8 cellular contexts compared by ENCODE assay signal in genomic region chr4:101346562-101347266, GRCh38. TPM values are rescaled to one million over a fixed set of nuclear protein-coding genes. Genes with fewer than 3 reads are reported as not detected.
DNase-seq lines count a peak whose midpoint lies in the region; ATAC-seq and TF ChIP-seq lines count a peak whose summit lies in the region.

No MANE protein-coding gene starts in this region.

- peak overlapping the region; percentile 24 for H4K12ac ChIP-seq in trophoblast cell (ENCODE audit: low read depth, low read length)

- H3K27me3 ChIP-seq in CD4-positive, CD25-positive, alpha-beta regulatory T cell (ENCODE audit: control insufficient read depth, insufficient read depth, low read length) = peaks cover 22% of the 10 kb centered on the region
- no peaks in the 10 kb centered on the region for H3K27me3 ChIP-seq in trophoblast cell (ENCODE audit: insufficient read depth, low read length)

- peaks cover 14% of the 10 kb centered on the region for H3K79me1 ChIP-seq in trophoblast cell (ENCODE audit: low read length)

- H3K36me3 ChIP-seq in CD4-positive, CD25-positive, alpha-beta regulatory T cell (ENCODE audit: control insufficient read depth, insufficient read depth, low read length) = no peaks in the 10 kb centered on the region
- H3K36me3 ChIP-seq in trophoblast cell (ENCODE audit: control insufficient read depth in 1 of 2, insufficient read depth in 2 of 2, low read length in 2 of 2) (no peaks in the 10 kb centered on the region), urinary bladder (ENCODE audit: insufficient read depth) (no peaks in the 10 kb centered on the region)

- peak overlapping the region; percentile 33 for H3K14ac ChIP-seq in trophoblast cell (ENCODE audit: low read length)

- H4K91ac ChIP-seq in trophoblast cell (ENCODE audit: low read depth, low read length) = peak overlapping the region; percentile 41

- peak overlapping the region; percentile 73 for H3K18ac ChIP-seq in trophoblast cell (ENCODE audit: low read length)

- peak overlapping the region; percentile 97 to 99 (median 98) for H3K4me3 Mint-ChIP-seq in CD4-positive, CD25-positive, alpha-beta regulatory T cell

- intact Hi-C loops in cardiac septum (cut with DNase I) = loop anchor here (2.0 to 5.0 kb wide), 3 partner anchors 54 to 174 kb away; no protein-coding TSS in a partner anchor

- H3K4me1 Mint-ChIP-seq in CD4-positive, CD25-positive, alpha-beta regulatory T cell = peaks cover 19 to 48% (median 37%) of the 10 kb centered on the region in 4 donors

- peak overlapping the region; percentile 26 for H2BK120ac ChIP-seq in trophoblast cell (ENCODE audit: insufficient read depth, low read length, poor library complexity)

- no CpG with 5 or more reads among the region's 80 CpGs for WGBS in trophoblast cell (ENCODE audit: extremely low coverage, insufficient coverage, insufficient read length)
- under 1% methylated on average over 80 of the region's 80 CpGs for WGBS in urinary bladder

- H2AFZ ChIP-seq in trophoblast cell (ENCODE audit: insufficient read depth, low read length, poor library complexity) = peak overlapping the region; percentile 27

- peak overlapping the region; percentile 70 for H3K4me2 ChIP-seq in trophoblast cell (ENCODE audit: low read length)

- H3K27me3 Mint-ChIP-seq in CD4-positive, CD25-positive, alpha-beta regulatory T cell = peaks cover 25% of the 10 kb centered on the region

- peak overlapping the region; percentile 20 for H4K8ac ChIP-seq in trophoblast cell (ENCODE audit: low read depth, low read length)

- H3K4me1 ChIP-seq in CD4-positive, CD25-positive, alpha-beta regulatory T cell (ENCODE audit: control insufficient read depth, insufficient read depth, low read length, poor library complexity, severe bottlenecking) = peaks cover 19% of the 10 kb centered on the region
- H3K4me1 ChIP-seq in trophoblast cell (ENCODE audit: control insufficient read depth in 1 of 2, insufficient read depth in 2 of 2, low read length in 2 of 2) = peaks cover 4 to 6% of the 10 kb centered on the region in 2 experiments
- no peaks in the 10 kb centered on the region for H3K4me1 ChIP-seq in urinary bladder (ENCODE audit: insufficient read depth)

- peak overlapping the region; percentile 50 for H3K4me3 ChIP-seq in CD4-positive, CD25-positive, alpha-beta regulatory T cell (ENCODE audit: low read depth, low read length)
- H3K4me3 ChIP-seq in trophoblast cell (ENCODE audit: low read depth, low read length) (peak overlapping the region; percentile 99), urinary bladder (ENCODE audit: low read depth, low read length) (peak overlapping the region; percentile 99)

- 0 out of 2 replicates have a peak, but pooled peaks have one; percentile 12 for TF ChIP-seq POLR2A in Raji (IDR thresholded peaks at IDR 0.05; ENCODE audit: insufficient read depth, low read depth, low read length)

- H3K27ac Mint-ChIP-seq in CD4-positive, CD25-positive, alpha-beta regulatory T cell = peak overlapping the region; percentile 93 to 94 (median 94)

- H3K23ac ChIP-seq in trophoblast cell (ENCODE audit: low read length) = no peak overlapping the region

- ATAC-seq in CD4-positive, CD25-positive, alpha-beta regulatory T cell (ENCODE audit: low read depth in 2 of 2) = peak; percentile 5 to 6
- ATAC-seq in GM19397 (IDR thresholded peaks at IDR 0.05; ENCODE audit: unreplicated experiment) (peak; percentile 11), HG03520 (IDR thresholded peaks at IDR 0.05; ENCODE audit: unreplicated experiment) (peak; percentile 3)

- no peak overlapping the region for H2AK5ac ChIP-seq in trophoblast cell (ENCODE audit: low read length)

- peak overlapping the region; percentile 26 for H3K4ac ChIP-seq in trophoblast cell (ENCODE audit: low read depth, low read length)

- peak overlapping the region; percentile 80 for H3K9ac ChIP-seq in trophoblast cell (ENCODE audit: low read length)

- no peaks in the 10 kb centered on the region for H3K36me3 Mint-ChIP-seq in CD4-positive, CD25-positive, alpha-beta regulatory T cell

- DNase-seq in CD4-positive, CD25-positive, alpha-beta regulatory T cell = peak; percentile 54 to 74 (median 66)
- DNase-seq in activated naive CD8-positive, alpha-beta T cell treated with anti-CD3 and anti-CD28 coated beads, Interleukin-2, amount 50 U/mL, for 16 hours (ENCODE audit: low read depth, low spot score) = peak; percentile 30
- DNase-seq in cardiac septum (ENCODE audit: low spot score) = peak; percentile 76
- DNase-seq in trophoblast cell = peak; percentile 40 to 59

- peaks cover 0 to 4% (median 0%) of the 10 kb centered on the region in 7 donors for H3K9me3 Mint-ChIP-seq in CD4-positive, CD25-positive, alpha-beta regulatory T cell

- H2BK12ac ChIP-seq in trophoblast cell (ENCODE audit: low read length) = no peak overlapping the region

- peaks cover 8% of the 10 kb centered on the region for H3K79me2 ChIP-seq in trophoblast cell (ENCODE audit: control insufficient read depth, insufficient read depth, low read length, poor library complexity)

- no peaks in the 10 kb centered on the region for H3K9me3 ChIP-seq in CD4-positive, CD25-positive, alpha-beta regulatory T cell (ENCODE audit: control insufficient read depth in 2 of 2, low read length in 2 of 2)
- H3K9me3 ChIP-seq in trophoblast cell (ENCODE audit: insufficient read depth, low read depth, low read length) = no peaks in the 10 kb centered on the region

- H2BK5ac ChIP-seq in trophoblast cell (ENCODE audit: low read depth, low read length, poor library complexity) = peak overlapping the region; percentile 65

- peak overlapping the region; percentile 83 for H3K27ac ChIP-seq in CD4-positive, CD25-positive, alpha-beta regulatory T cell (ENCODE audit: insufficient read depth, low read length, poor library complexity, severe bottlenecking)
- H3K27ac ChIP-seq in trophoblast cell (ENCODE audit: low read depth, low read length) (peak overlapping the region; percentile 66), urinary bladder (ENCODE audit: low read depth) (peak overlapping the region; percentile 96)

RNA-seq across cellular contexts. Expression of gene PPP3CA, which starts 0.6 kb away (rescaled TPM):
- total RNA-seq in CD4-positive, CD25-positive, alpha-beta regulatory T cell = 31.1 TPM
- polyA plus RNA-seq in CD4-positive, CD25-positive, alpha-beta regulatory T cell = 10 to 100 TPM in 1 of 4 donors, 1 to 10 TPM in 3; 5.2 to 15.5 (median 6.4) TPM
- 15.2 TPM for total RNA-seq in cardiac septum
- polyA plus RNA-seq in trophoblast cell (2013) = 28.0 TPM in 2 replicates
- 79.8 TPM for total RNA-seq in urinary bladder
- polyA plus RNA-seq in urinary bladder = 21.2 TPM

Comparison
In these comparisons a context has a peak if more than half of its experiments do, and no peak if none do; other contexts are left out.
1. Peak in every context shown above with its lines: DNase-seq, ATAC-seq, H3K4me3 ChIP-seq and H3K27ac ChIP-seq.